ENCODE assay signal across 19 cellular contexts in genomic region chr16:19137621-19138128, GRCh38. TPM values are rescaled to one million over a fixed set of nuclear protein-coding genes. Genes with fewer than 3 reads are reported as not detected.
DNase-seq lines count a peak whose midpoint lies in the region; TF ChIP-seq lines count a peak whose summit lies in the region.
"Had no signal": no experiment of that assay in that cellular context is flagged by ENCODE, and none has a peak within 500 bp of the region (broad histone marks: within the 10 kb centered on the region; RNA-seq: fewer than 3 reads in every experiment).

No MANE protein-coding gene starts in this region.

- in situ Hi-C loops in astrocyte of the cerebellum (cut with HindIII; ENCODE audit: low sequenced_read_pairs) = no loop called here
- in situ Hi-C loops in transverse colon (cut with MboI; ENCODE audit: low pct_ligation_motif_present in 1 of 4, low pct_unique_long_range_greater_than_20kb in 1 of 4, low sequenced_read_pairs in 3 of 4) = no loop called here

- H3K4me3 ChIP-seq in astrocyte of the cerebellum (ENCODE audit: low read depth, low read length) (no peak overlapping the region), mesodermal cell (ENCODE audit: extremely low read depth, insufficient read depth, low read length, poor library complexity, severe bottlenecking) (no peak overlapping the region), transverse colon (no peak overlapping the region)
- H3K4me3 ChIP-seq: smooth muscle cell had no signal

- H3K36me3 ChIP-seq in mesodermal cell (ENCODE audit: control insufficient read depth, insufficient read depth, low read length) (no peaks in the 10 kb centered on the region), transverse colon (no peaks in the 10 kb centered on the region)

- intact Hi-C loops in transverse colon (cut with DNase I; ENCODE audit: low total_unique reads) = no loop called here

- H3K27ac ChIP-seq in mesodermal cell (ENCODE audit: low read depth, low read length, severe bottlenecking) (peak overlapping the region; percentile 73), transverse colon (peak overlapping the region; percentile 46 to 64 (median 59))
- H3K27ac ChIP-seq: 22Rv1, foreskin keratinocyte had no signal

- no peak for TF ChIP-seq EP300 in transverse colon (IDR thresholded peaks at IDR 0.05; ENCODE audit: low read depth)

- WGBS in mesodermal cell (ENCODE audit: insufficient coverage in 2 of 2), 2 experiments = 80% methylated on average over 1 of the region's 1 CpG; no CpG with 5 or more reads in 1 of the 2 experiments
- WGBS in transverse colon (ENCODE audit: low coverage in 1 of 2), 2 donors = 44 to 63% methylated on average over 1 of the region's 1 CpG

- H3K27me3 ChIP-seq in transverse colon = no peaks in the 10 kb centered on the region
- H3K27me3 ChIP-seq: foreskin keratinocyte had no signal

- TF ChIP-seq POLR2A in transverse colon (IDR thresholded peaks at IDR 0.05) = no peak

- H3K4me1 ChIP-seq in mesodermal cell (ENCODE audit: control insufficient read depth, insufficient read depth, low read length, poor library complexity, severe bottlenecking) (peaks cover 53% of the 10 kb centered on the region), transverse colon (peaks cover 22 to 48% (median 29%) of the 10 kb centered on the region in 4 donors)

- H3K9me3 ChIP-seq in mesodermal cell (ENCODE audit: control insufficient read depth, low read length) = no peaks in the 10 kb centered on the region
- no peaks in the 10 kb centered on the region for H3K9me3 ChIP-seq in transverse colon

- TF ChIP-seq CTCF in astrocyte of the cerebellum (IDR thresholded peaks at IDR 0.05; ENCODE audit: low read depth, low read length, missing control alignments) = no peak
- no peak for TF ChIP-seq CTCF in transverse colon (IDR thresholded peaks at IDR 0.05)

- DNase-seq in NCI-H2107 treated with DMSO at 0.1 percent for 48 hours (lab: John Stamatoyannopoulos, UW; ENCODE audit: unreplicated experiment) = peak; percentile 23
- no peak for DNase-seq in NCI-H2107 (lab: John Stamatoyannopoulos, UW)
- DNase-seq in astrocyte of the cerebellum (ENCODE audit: low read depth) = peak; percentile 62
- no peak for DNase-seq in transverse colon
- no peak for DNase-seq in activated CD4-positive, alpha-beta T cell treated with anti-CD3 and anti-CD28 coated beads, Interleukin-2, amount 50 U/mL, for 1 hour
- no peak for DNase-seq in activated CD4-positive, alpha-beta T cell treated with anti-CD3 and anti-CD28 coated beads for 48 hours
- no peak for DNase-seq in COLO829 (ENCODE audit: low spot score)
- DNase-seq: amniotic stem cell; H7; NCI-H1105; NCI-H226; posterior cingulate gyrus; SHP77 treated with DMSO at 0.1 percent for 48 hours; stimulated activated CD4-positive, alpha-beta T cell treated with anti-CD3 and anti-CD28 coated beads, Interleukin-4, amount 100 ng/mL, for 4 hours; stimulated activated CD8-positive, alpha-beta memory T cell treated with anti-CD3 and anti-CD28 coated beads, Interleukin-4, amount 100 ng/mL, for 48 hours had no signal

RNA-seq across cellular contexts. Expression of gene ITPRIPL2, which starts 23.9 kb away (rescaled TPM):
- polyA plus RNA-seq in mesodermal cell (2013, experiment 1 of 2) = 25.5 TPM
- polyA plus RNA-seq in mesodermal cell (2013, experiment 2 of 2) = 20.6 TPM
- 10 to 100 TPM; 22.9 to 79.3 (median 48.0) TPM for total RNA-seq in transverse colon

RNA-seq across cellular contexts. Expression of gene SYT17, which starts 30.4 kb away (rescaled TPM):
- polyA plus RNA-seq in mesodermal cell (2013, experiment 1 of 2) = 21.5 TPM
- 15.4 TPM for polyA plus RNA-seq in mesodermal cell (2013, experiment 2 of 2)
- 10 to 100 TPM in 3 of 4 donors, 1 to 10 TPM in 1; 9.1 to 51.7 (median 19.1) TPM for total RNA-seq in transverse colon

Comparison
In these comparisons a context has a peak if more than half of its experiments do, and no peak if none do; other contexts are left out.
1. DNase-seq: peak in NCI-H2107 treated with DMSO at 0.1 percent for 48 hours (single experiment) and astrocyte of the cerebellum (single experiment); none in NCI-H2107 (single experiment), transverse colon (single experiment), activated CD4-positive, alpha-beta T cell treated with anti-CD3 and anti-CD28 coated beads, Interleukin-2, amount 50 U/mL, for 1 hour (single experiment), activated CD4-positive, alpha-beta T cell treated with anti-CD3 and anti-CD28 coated beads for 48 hours (single experiment) and COLO829 (single experiment).